ENCODE assay signal across 7 cellular contexts in genomic region chr5:179762781-179763176, GRCh38. TPM values are rescaled to one million over a fixed set of nuclear protein-coding genes. Genes with fewer than 3 reads are reported as not detected.
DNase-seq lines count a peak whose midpoint lies in the region; ATAC-seq and TF ChIP-seq lines count a peak whose summit lies in the region.

No MANE protein-coding gene starts in this region.

- peaks cover 13% of the 10 kb centered on the region for H3K36me3 ChIP-seq in GM23338 (ENCODE audit: insufficient read depth)
- H3K36me3 ChIP-seq in RWPE2 (ENCODE audit: low read depth) = peaks cover 24% of the 10 kb centered on the region
- peaks cover 11 to 20% (median 13%) of the 10 kb centered on the region in 3 donors for H3K36me3 ChIP-seq in skeletal muscle tissue (ENCODE audit: control insufficient read depth in 3 of 3, insufficient read depth in 3 of 3, low read length in 3 of 3)
- H3K36me3 ChIP-seq in body of pancreas (replicated peaks in 1 of 2; ENCODE audit: insufficient read depth in 1 of 2, low read depth in 2 of 2) = peaks cover 0 to 10% of the 10 kb centered on the region in 2 donors

- H3K9me2 ChIP-seq in GM23338 (ENCODE audit: insufficient read depth) = no peaks in the 10 kb centered on the region

- peaks cover 26% of the 10 kb centered on the region for H3K36me3 Mint-ChIP-seq in GM23338 (ENCODE audit: low read depth)

- no peak overlapping the region for H2AFZ ChIP-seq in GM23338

- WGBS in body of pancreas, 2 donors = 16 to 17% methylated on average over 3 of the region's 3 CpGs

- no peak overlapping the region for H3K4me2 ChIP-seq in GM23338

- peak overlapping the region; percentile 86 for H3K27ac Mint-ChIP-seq in GM23338

- H3K4me3 ChIP-seq in GM23338 (no peak overlapping the region), RWPE2 (ENCODE audit: severe bottlenecking) (no peak overlapping the region), fibroblast of pulmonary artery (replicated peaks; ENCODE audit: low read depth, low read length) (no peak overlapping the region), skeletal muscle tissue (ENCODE audit: low read length in 3 of 3) (no peak overlapping the region), body of pancreas (no peak overlapping the region)

- H3K9me3 ChIP-seq in RWPE2 (ENCODE audit: severe bottlenecking) (no peaks in the 10 kb centered on the region), skeletal muscle tissue (ENCODE audit: control insufficient read depth in 3 of 3, low read length in 3 of 3) (no peaks in the 10 kb centered on the region), body of pancreas (no peaks in the 10 kb centered on the region)

- H3K4me1 ChIP-seq in GM23338 (ENCODE audit: insufficient read depth) (peaks cover 13% of the 10 kb centered on the region; the same call in 1 of the 2 replicates), RWPE2 (ENCODE audit: insufficient read depth, poor library complexity, severe bottlenecking) (peaks cover 45% of the 10 kb centered on the region), skeletal muscle tissue (ENCODE audit: control insufficient read depth in 3 of 3, insufficient read depth in 3 of 3, low read length in 3 of 3) (peaks cover 50 to 62% (median 53%) of the 10 kb centered on the region in 3 donors), body of pancreas (peaks cover 69% of the 10 kb centered on the region)

- H3K27me3 ChIP-seq in GM23338 (ENCODE audit: insufficient read depth) (no peaks in the 10 kb centered on the region), RWPE2 (ENCODE audit: insufficient read depth, poor library complexity, severe bottlenecking) (no peaks in the 10 kb centered on the region), skeletal muscle tissue (ENCODE audit: control insufficient read depth in 3 of 3, insufficient read depth in 3 of 3, low read length in 3 of 3) (no peaks in the 10 kb centered on the region), body of pancreas (no peaks in the 10 kb centered on the region)

- intact Hi-C loops in body of pancreas (cut with DNase I) = no loop called here

- no peak overlapping the region for H3K4me3 Mint-ChIP-seq in GM23338

- TF ChIP-seq CTCF in GM23338 (conservative IDR thresholded peaks at IDR 0.05; ENCODE audit: low read depth in 2 of 2) (no peak), RWPE2 (IDR thresholded peaks at IDR 0.05; ENCODE audit: poor library complexity, severe bottlenecking) (no peak), fibroblast of pulmonary artery (IDR thresholded peaks at IDR 0.05; ENCODE audit: low read length, missing control alignments) (no peak), body of pancreas (IDR thresholded peaks at IDR 0.05) (no peak)

- ATAC-seq in GM23338 (no peak; the same call in 1 of the 3 replicates), RWPE2 (ENCODE audit: low read depth) (peak; percentile 38), body of pancreas (no peak), left lobe of liver (no peak)

- H3K27me3 Mint-ChIP-seq in GM23338 (ENCODE audit: insufficient read depth, low read depth, poor library complexity) = peaks cover 2% of the 10 kb centered on the region

- H3K9ac ChIP-seq in skeletal muscle tissue (ENCODE audit: low read depth in 1 of 3, low read length in 3 of 3) = peak overlapping the region in 1 of 3 donors; percentile 17

- H3K4me1 Mint-ChIP-seq in GM23338 = peaks cover 47% of the 10 kb centered on the region

- H3K27ac ChIP-seq in GM23338 (ENCODE audit: low read depth) (peak overlapping the region; percentile 73), RWPE2 (ENCODE audit: poor library complexity, severe bottlenecking) (peak overlapping the region; percentile 58), skeletal muscle tissue (ENCODE audit: low read depth, low read length) (peak overlapping the region; percentile 2), body of pancreas (peak overlapping the region in 2 of 4 donors; percentile 54 to 66)

- DNase-seq in GM23338 (ENCODE audit: low spot score) (no peak), RWPE2 (ENCODE audit: low spot score) (no peak), fibroblast of pulmonary artery (ENCODE audit: low read depth) (peak; percentile 41), body of pancreas (no peak), DMS79 treated with DMSO at 0.1 percent for 48 hours (lab: John Stamatoyannopoulos, UW) (no peak), left lobe of liver (ENCODE audit: low spot score) (no peak)

- no peaks in the 10 kb centered on the region; the same call in 2 of the 3 replicates for H3K9me3 Mint-ChIP-seq in GM23338

- TF ChIP-seq POLR2A in body of pancreas (IDR thresholded peaks at IDR 0.05) = no peak

- H3K79me2 ChIP-seq in GM23338 (replicated peaks; ENCODE audit: insufficient read depth) = peaks cover 82% of the 10 kb centered on the region

- H4K20me1 ChIP-seq in GM23338 (replicated peaks; ENCODE audit: insufficient read depth) = peaks cover 52% of the 10 kb centered on the region

- peaks cover 17% of the 10 kb centered on the region; the same call in 1 of the 2 replicates for H3F3A ChIP-seq in GM23338 (replicated peaks; ENCODE audit: low read depth)

TF ChIP-seq in GM23338, 12 proteins besides CTCF, POLR2A, EP300 and RAD21:
- TF ChIP-seq STAT1 (IDR thresholded peaks at IDR 0.05; ENCODE audit: unreplicated experiment) (no peak), ZNF114 (CRISPR knock-in tag; IDR thresholded peaks at IDR 0.05) (no peak)

RNA-seq across cellular contexts. Expression of gene MAML1, which starts 30.2 kb away (rescaled TPM):
- total RNA-seq in GM23338 (2014; rRNA removed; shearing (Covaris generic)) = 43.8 and 43.9 TPM in 2 replicates
- polyA plus RNA-seq in GM23338 (2016; fragmentation: Nextera tagmentation; extraction: Ambion mirVana) = 9.6 and 9.8 TPM in 2 replicates
- total RNA-seq in skeletal muscle tissue (7.8 TPM), body of pancreas (10 to 100 TPM; 18.1 to 18.2 TPM), left lobe of liver (7.3 TPM)

RNA-seq across cellular contexts. Expression of gene LTC4S, which starts 31.0 kb away (rescaled TPM):
- 1.2 and 10.1 TPM in 2 replicates for total RNA-seq in GM23338 (2014; rRNA removed; shearing (Covaris generic))
- 4.0 and 5.8 TPM in 2 replicates for polyA plus RNA-seq in GM23338 (2016; fragmentation: Nextera tagmentation; extraction: Ambion mirVana)
- total RNA-seq in skeletal muscle tissue = 3.7 TPM
- 10 to 100 TPM; 10.6 to 16.2 TPM for total RNA-seq in body of pancreas
- total RNA-seq in left lobe of liver = 2.6 TPM

RNA-seq across cellular contexts. Expression of gene MGAT4B, which starts 43.9 kb away (rescaled TPM):
- 101 and 102 TPM in 2 replicates for total RNA-seq in GM23338 (2014; rRNA removed; shearing (Covaris generic))
- polyA plus RNA-seq in GM23338 (2016; fragmentation: Nextera tagmentation; extraction: Ambion mirVana) = 32.3 and 37.7 TPM in 2 replicates
- total RNA-seq in skeletal muscle tissue (32.4 TPM), body of pancreas (10 to 100 TPM; 89.0 to 90.0 TPM), left lobe of liver (192 TPM)

RNA-seq across cellular contexts. Expression of gene SQSTM1, which starts 57.9 kb away (rescaled TPM):
- 83.6 and 92.6 TPM in 2 replicates for total RNA-seq in GM23338 (2014; rRNA removed; shearing (Covaris generic))
- polyA plus RNA-seq in GM23338 (2016; fragmentation: Nextera tagmentation; extraction: Ambion mirVana) = 52.5 and 58.0 TPM in 2 replicates
- 54.8 TPM for total RNA-seq in skeletal muscle tissue
- 100 to 1,000 TPM; 249 to 606 TPM for total RNA-seq in body of pancreas
- total RNA-seq in left lobe of liver = 361 TPM
